In the genomic region with DNA sequence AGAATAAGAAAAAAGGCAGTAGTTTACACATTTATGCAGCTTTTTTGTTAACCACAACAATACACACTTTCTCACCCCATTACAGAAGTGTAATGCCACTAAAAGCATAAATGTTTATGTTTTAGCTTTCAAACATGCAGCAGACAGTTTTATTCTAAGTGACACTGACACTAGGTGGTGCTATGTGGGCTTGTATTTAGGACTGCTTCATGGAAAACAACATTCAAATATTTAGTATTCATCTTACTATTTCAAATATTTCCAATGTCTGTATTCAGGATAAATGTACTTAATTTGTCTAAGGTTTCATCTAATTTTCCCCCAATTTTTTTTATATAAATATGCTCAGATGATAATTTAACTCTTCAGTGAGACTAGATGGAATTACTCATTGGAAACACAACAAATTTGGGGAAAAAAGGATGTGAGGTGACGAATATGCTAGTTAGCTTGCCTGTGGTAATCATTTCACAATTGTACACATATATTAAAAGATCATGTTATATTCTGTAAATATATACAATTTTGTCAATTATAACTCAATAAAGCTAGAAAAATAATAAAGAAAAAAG, we compare ENCODE assay signal across 8 cellular contexts.
DNase-seq lines count a peak whose midpoint lies in the region; ATAC-seq, FAIRE-seq and TF ChIP-seq lines count a peak whose summit lies in the region.

No MANE protein-coding gene starts in this region.

- H3K4me3 ChIP-seq in CD8-positive, alpha-beta T cell (ENCODE audit: low read depth, low read length), result no peak overlapping the region
- H3K4me3 ChIP-seq in endothelial cell of umbilical vein (replicated peaks in 1 of 3; ENCODE audit: insufficient read depth in 1 of 3, low read depth in 1 of 3, low read length in 3 of 3) (no peak overlapping the region), osteoblast (ENCODE audit: insufficient read depth, low read length) (no peak overlapping the region)

- dilution Hi-C loops in endothelial cell of umbilical vein (cut with MboI; ENCODE audit: extremely low pct_ligation_motif_present, low sequenced_read_pairs), result no loop called here

- no peaks in the 10 kb centered on the region for H3K9me1 ChIP-seq in endothelial cell of umbilical vein (replicated peaks; ENCODE audit: control insufficient read depth, extremely low read depth, insufficient read depth, low read length)

- no peaks in the 10 kb centered on the region for H3K27me3 Mint-ChIP-seq in CD8-positive, alpha-beta T cell (ENCODE audit: low read depth)
- H3K27me3 Mint-ChIP-seq in H9 (ENCODE audit: low read depth), result no peaks in the 10 kb centered on the region

- no peaks in the 10 kb centered on the region for H3K36me3 ChIP-seq in CD8-positive, alpha-beta T cell (ENCODE audit: insufficient read depth, low read length)
- H3K36me3 ChIP-seq in endothelial cell of umbilical vein (ENCODE audit: control insufficient read depth in 2 of 2, extremely low read depth in 1 of 2, insufficient read depth in 2 of 2, low read length in 2 of 2), result peaks cover 0 to 2% of the 10 kb centered on the region in 2 experiments
- H3K36me3 ChIP-seq in osteoblast (ENCODE audit: insufficient read depth, low read length), result peaks cover 15% of the 10 kb centered on the region

- no TSS peak for BruUV-seq in endothelial cell of umbilical vein (replicated peaks; lab: Mats Ljungman, UMichigan)

- H3T11ph ChIP-seq in H9 (ENCODE audit: low read length), result no peak overlapping the region

- POLR2A ChIA-PET in CD8-positive, alpha-beta T cell (lab: Charles Lee), result interaction anchor here (1.0 kb wide), 1 partner anchor 238 kb away, joined by 4 read pairs; no protein-coding TSS in a partner anchor
- POLR2A ChIA-PET in endothelial cell of umbilical vein (lab: Charles Lee), result no interaction called here

- no peak overlapping the region for H2BK5ac ChIP-seq in H9 (ENCODE audit: insufficient read length, low read length)

- H3K9ac ChIP-seq in H9 (ENCODE audit: extremely low read depth, insufficient read length, low read length), result no peak overlapping the region
- no peak overlapping the region for H3K9ac ChIP-seq in endothelial cell of umbilical vein (replicated peaks; ENCODE audit: extremely low read depth, insufficient read depth, low read length)

- no peaks in the 10 kb centered on the region for H3K4me1 Mint-ChIP-seq in CD8-positive, alpha-beta T cell (ENCODE audit: low read depth)
- no peaks in the 10 kb centered on the region for H3K4me1 Mint-ChIP-seq in H9

- H3K36me3 Mint-ChIP-seq in CD8-positive, alpha-beta T cell, result peaks cover 5% of the 10 kb centered on the region
- H3K36me3 Mint-ChIP-seq in H9 (ENCODE audit: insufficient read depth in 1 of 3, low read depth in 3 of 3), result peaks cover 4 to 18% (median 18%) of the 10 kb centered on the region in 3 experiments; a peak in 5 of 7 replicates

- H4K20me1 ChIP-seq in H9 (ENCODE audit: control insufficient read depth, insufficient read depth, insufficient read length) (no peaks in the 10 kb centered on the region), endothelial cell of umbilical vein (replicated peaks; ENCODE audit: control insufficient read depth, extremely low read depth, insufficient read depth, low read length) (no peaks in the 10 kb centered on the region), osteoblast (ENCODE audit: insufficient read depth, low read length) (no peaks in the 10 kb centered on the region)

- H3K18ac ChIP-seq in H9 (ENCODE audit: insufficient read length, low read depth, low read length), result no peak overlapping the region

- H4K91ac ChIP-seq in H9 (ENCODE audit: insufficient read length, low read depth, low read length), result no peak overlapping the region

- no peak overlapping the region for H4K5ac ChIP-seq in H9 (ENCODE audit: insufficient read length, low read depth, low read length)

- no peak overlapping the region for H3K14ac ChIP-seq in H9 (ENCODE audit: insufficient read depth, low read length)

- H3K27me3 ChIP-seq in CD8-positive, alpha-beta T cell (ENCODE audit: insufficient read depth, low read length), result no peaks in the 10 kb centered on the region
- H3K27me3 ChIP-seq in H9 (ENCODE audit: insufficient read depth, low read length) (no peaks in the 10 kb centered on the region), endothelial cell of umbilical vein (ENCODE audit: control insufficient read depth in 2 of 2, insufficient read depth in 2 of 2, low read length in 2 of 2) (no peaks in the 10 kb centered on the region), osteoblast (ENCODE audit: insufficient read depth, low read length) (no peaks in the 10 kb centered on the region)

- no peaks in the 10 kb centered on the region for H3K79me1 ChIP-seq in H9 (ENCODE audit: insufficient read depth, low read depth, low read length, poor library complexity, severe bottlenecking)

- H2BK15ac ChIP-seq in H9 (ENCODE audit: low read depth, low read length), result no peak overlapping the region

- no peak overlapping the region for H2AFZ ChIP-seq in H9 (ENCODE audit: low read length)
- no peak overlapping the region for H2AFZ ChIP-seq in endothelial cell of umbilical vein (ENCODE audit: low read depth, low read length)
- H2AFZ ChIP-seq in osteoblast (ENCODE audit: low read length), result no peak overlapping the region

- H2BK20ac ChIP-seq in H9 (ENCODE audit: low read depth, low read length, poor library complexity, severe bottlenecking), result no peak overlapping the region

- no peak overlapping the region for H3K56ac ChIP-seq in H9 (ENCODE audit: insufficient read length, low read depth, low read length)

- no peak overlapping the region for H3K23ac ChIP-seq in H9 (ENCODE audit: insufficient read length, low read depth, low read length)

- H3K4me2 ChIP-seq in H9 (ENCODE audit: insufficient read depth, insufficient read length, low read length) (no peak overlapping the region), endothelial cell of umbilical vein (ENCODE audit: insufficient read depth, low read length) (no peak overlapping the region), osteoblast (ENCODE audit: insufficient read depth, low read length) (no peak overlapping the region)

- H3K23me2 ChIP-seq in H9 (ENCODE audit: insufficient read length, low read depth, low read length, poor library complexity, severe bottlenecking), result no peaks in the 10 kb centered on the region

- no peak for TF ChIP-seq POLR2A in endothelial cell of umbilical vein (IDR thresholded peaks at IDR 0.05; ENCODE audit: low read depth, low read length)

- H3K27ac Mint-ChIP-seq in CD8-positive, alpha-beta T cell, result no peak overlapping the region
- H3K27ac Mint-ChIP-seq in H9, result no peak overlapping the region

- no peak overlapping the region for H3K4me3 Mint-ChIP-seq in CD8-positive, alpha-beta T cell
- H3K4me3 Mint-ChIP-seq in H9, result no peak overlapping the region

- no peaks in the 10 kb centered on the region for H3K9me3 ChIP-seq in CD8-positive, alpha-beta T cell (ENCODE audit: low read length)
- H3K9me3 ChIP-seq in H9 (ENCODE audit: control insufficient read depth, low read depth, low read length) (no peaks in the 10 kb centered on the region), endothelial cell of umbilical vein (replicated peaks; ENCODE audit: control insufficient read depth, insufficient read depth, low read length) (no peaks in the 10 kb centered on the region), osteoblast (ENCODE audit: low read depth, low read length) (no peaks in the 10 kb centered on the region)

- intact Hi-C loops in CD8-positive, alpha-beta T cell (cut with DNase I, micrococcal nuclease), result loop anchor here (1.0 kb wide), 1 partner anchor 238 kb away; no protein-coding TSS in a partner anchor
- intact Hi-C loops in endothelial cell of umbilical vein (cut with micrococcal nuclease), result loop anchor here (1.0 kb wide), 1 partner anchor 238 kb away; no protein-coding TSS in a partner anchor

- no peak overlapping the region for H3K27ac ChIP-seq in CD8-positive, alpha-beta T cell (ENCODE audit: low read depth, low read length)
- H3K27ac ChIP-seq in H9 (ENCODE audit: insufficient read length, low read depth, low read length) (no peak overlapping the region), endothelial cell of umbilical vein (ENCODE audit: insufficient read depth, low read depth, low read length) (no peak overlapping the region), osteoblast (ENCODE audit: low read depth, low read length) (no peak overlapping the region)

- H3K79me2 ChIP-seq in H9 (ENCODE audit: insufficient read depth, low read length) (no peaks in the 10 kb centered on the region), endothelial cell of umbilical vein (ENCODE audit: control insufficient read depth, insufficient read depth, low read length) (no peaks in the 10 kb centered on the region), osteoblast (ENCODE audit: insufficient read depth, low read length) (no peaks in the 10 kb centered on the region)

- no peak overlapping the region for H2BK120ac ChIP-seq in H9 (ENCODE audit: low read depth, low read length, poor library complexity, severe bottlenecking)

- no peak overlapping the region for H4K8ac ChIP-seq in H9 (replicated peaks; ENCODE audit: insufficient read length, low read depth, low read length)

- peak; percentile 62 for TF ChIP-seq CTCF in CD8-positive, alpha-beta T cell (IDR thresholded peaks at IDR 0.05)
- TF ChIP-seq CTCF in H9 (conservative IDR thresholded peaks at IDR 0.05) (peak; percentile 72), endothelial cell of umbilical vein (IDR thresholded peaks at IDR 0.05; ENCODE audit: extremely low read depth in 1 of 2, insufficient read depth in 1 of 2, low read depth in 1 of 2, low read length in 2 of 2) (peak; percentile 31 to 46), osteoblast (IDR thresholded peaks at IDR 0.05; ENCODE audit: extremely low read depth, low read depth, low read length) (peak; percentile 69)

- no peak overlapping the region for H2BK12ac ChIP-seq in H9 (ENCODE audit: insufficient read length, low read depth, low read length)

- no peaks in the 10 kb centered on the region for H3K9me3 Mint-ChIP-seq in CD8-positive, alpha-beta T cell
- no peaks in the 10 kb centered on the region for H3K9me3 Mint-ChIP-seq in H9

- H3K4ac ChIP-seq in H9 (ENCODE audit: low read depth, low read length), result no peak overlapping the region

- CTCF ChIA-PET in CD8-positive, alpha-beta T cell (lab: Charles Lee), result interaction anchor here (0.6 to 3.4 kb wide), 6 partner anchors 9 to 1684 kb away, joined by 3 to 57 read pairs (median 3); no protein-coding TSS in a partner anchor
- CTCF ChIA-PET in endothelial cell of umbilical vein (lab: Charles Lee), result interaction anchor here (0.5 to 7.4 kb wide), 35 partner anchors 8 to 430 kb away, joined by 3 to 195 read pairs (median 4); no protein-coding TSS in a partner anchor

- no peak for ATAC-seq in CD8-positive, alpha-beta T cell
- no peak for ATAC-seq in HG02970 (IDR thresholded peaks at IDR 0.05; ENCODE audit: low FRiP score, unreplicated experiment)
- no peak for ATAC-seq in GM18907 (IDR thresholded peaks at IDR 0.05; ENCODE audit: unreplicated experiment)
- ATAC-seq in HG02571 (IDR thresholded peaks at IDR 0.05; ENCODE audit: unreplicated experiment), result no peak

- no peaks in the 10 kb centered on the region for H3K4me1 ChIP-seq in CD8-positive, alpha-beta T cell (ENCODE audit: insufficient read depth, low read length)
- H3K4me1 ChIP-seq in H9 (ENCODE audit: insufficient read depth, low read length) (no peaks in the 10 kb centered on the region), endothelial cell of umbilical vein (ENCODE audit: control insufficient read depth, extremely low read depth, insufficient read depth, low read length) (no peaks in the 10 kb centered on the region), osteoblast (ENCODE audit: insufficient read depth, low read length) (no peaks in the 10 kb centered on the region)

- WGBS in H9 (ENCODE audit: extremely low coverage, insufficient read length, low lambda C conversion rate), result no CpG with 5 or more reads among the region's 1 CpG

- peak in 1 of 7 experiments; percentile 5 for DNase-seq in CD8-positive, alpha-beta T cell
- DNase-seq in H9 (no peak), OCI-M1 (lab: John Stamatoyannopoulos, UW) (peak; percentile 69), endothelial cell of umbilical vein (ENCODE audit: low read depth, low spot score) (peak; percentile 56), osteoblast (ENCODE audit: insufficient read length, low spot score, missing footprints) (peak; percentile 46)

- no peak overlapping the region for H2AK5ac ChIP-seq in H9 (ENCODE audit: insufficient read length, low read length)

- FAIRE-seq in endothelial cell of umbilical vein (lab: Jason Lieb, UNC), result peak; percentile 54
